In the genomic region with DNA sequence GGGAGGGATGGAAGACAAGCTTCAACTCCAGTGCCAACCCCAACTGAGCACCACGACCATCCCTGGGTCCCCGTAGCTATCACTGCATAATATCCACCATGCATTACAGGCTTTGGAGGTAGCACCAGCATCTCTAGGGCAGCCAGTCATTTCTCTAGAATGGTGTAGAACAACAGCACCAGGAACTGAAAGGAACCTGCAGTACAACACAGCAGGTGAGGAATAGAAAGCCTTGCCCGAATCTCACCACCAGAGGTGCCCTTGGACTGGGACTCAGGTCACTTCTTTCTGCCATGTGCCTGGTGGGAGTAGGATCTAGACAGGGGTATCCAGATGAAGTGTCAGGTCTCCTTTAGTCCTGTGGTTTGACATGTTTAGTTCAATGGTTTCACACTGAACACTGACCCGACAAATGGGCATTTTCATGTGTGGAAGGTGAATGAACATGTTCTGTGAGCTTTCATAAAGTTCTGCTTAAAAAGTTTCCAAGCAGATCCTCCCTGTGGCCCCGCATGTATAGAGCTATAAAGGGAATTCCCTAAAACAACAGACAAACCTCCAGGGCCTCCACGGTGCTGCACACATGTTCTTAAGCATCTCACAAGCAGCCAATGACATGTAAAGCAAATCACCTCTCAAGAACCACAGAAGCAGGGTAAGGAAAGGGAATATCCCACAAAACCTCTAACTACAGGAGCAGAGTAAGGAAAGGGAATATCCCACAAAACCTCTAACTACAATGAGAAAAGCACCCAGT, we compare ENCODE assay signal across 17 cellular contexts.
"Had no signal": no experiment of that assay in that cellular context is flagged by ENCODE, and none has a peak within 500 bp of the region (broad histone marks: within the 10 kb centered on the region; RNA-seq: fewer than 3 reads in every experiment).

No MANE protein-coding gene starts in this region.

- H3K9me3 ChIP-seq: lower lobe of right lung, tibial artery had no signal

- H3K4me1 ChIP-seq: lower lobe of right lung, tibial artery had no signal

- H3K27me3 Mint-ChIP-seq: activated CD4-positive, alpha-beta memory T cell treated with anti-CD3 and anti-CD28 coated beads, Interleukin-2, amount 10 ng/mL, durations not matched to agents 7 days and 5 days; activated CD8-positive, alpha-beta memory T cell treated with anti-CD3 and anti-CD28 coated beads, Interleukin-2, amount 10 ng/mL, durations not matched to agents 7 days and 5 days; activated naive CD8-positive, alpha-beta T cell had no signal

- ATAC-seq: activated CD8-positive, alpha-beta memory T cell treated with anti-CD3 and anti-CD28 coated beads, Interleukin-2, amount 10 ng/mL, durations not matched to agents 7 days and 5 days; lower lobe of right lung; natural killer cell treated with Interleukin-12 subunit alpha and Interleukin-12 subunit beta and Interleukin-15 and Interleukin-18, amount 100 ng/mL, for 72 hours; stimulated activated naive CD8-positive, alpha-beta T cell treated with anti-CD3 and anti-CD28 coated beads, Interleukin-15, Interleukin-2, amounts not matched to agents 100 U/mL and 50 U/mL, for 24 hours; WTC11 had no signal

- DNase-seq: activated CD4-positive, alpha-beta memory T cell treated with anti-CD3 and anti-CD28 coated beads, Interleukin-2, amount 10 ng/mL, durations not matched to agents 7 days and 5 days; activated CD4-positive, alpha-beta T cell treated with anti-CD3 and anti-CD28 coated beads for 48 hours; activated CD8-positive, alpha-beta memory T cell treated with anti-CD3 and anti-CD28 coated beads, Interleukin-2, amount 10 ng/mL, durations not matched to agents 7 days and 5 days; amygdala; dorsolateral prefrontal cortex; foreskin melanocyte; hypothalamus; lower lobe of right lung; stimulated activated CD4-positive, alpha-beta T cell treated with anti-CD3 and anti-CD28 coated beads, Interleukin-1b, Interleukin-23, amount 100 ng/mL, for 48 hours; stimulated activated CD8-positive, alpha-beta memory T cell treated with anti-CD3 and anti-CD28 coated beads, Interleukin-4, amount 100 ng/mL, for 48 hours; stimulated activated naive CD8-positive, alpha-beta T cell treated with anti-CD3 and anti-CD28 coated beads, Interleukin-15, Interleukin-2, amounts not matched to agents 100 U/mL and 50 U/mL, for 24 hours; substantia nigra; tibial artery had no signal

- H3K4me3 Mint-ChIP-seq: activated CD4-positive, alpha-beta memory T cell treated with anti-CD3 and anti-CD28 coated beads, Interleukin-2, amount 10 ng/mL, durations not matched to agents 7 days and 5 days; activated CD8-positive, alpha-beta memory T cell treated with anti-CD3 and anti-CD28 coated beads, Interleukin-2, amount 10 ng/mL, durations not matched to agents 7 days and 5 days; activated naive CD8-positive, alpha-beta T cell; natural killer cell treated with Interleukin-12 subunit alpha and Interleukin-12 subunit beta and Interleukin-15 and Interleukin-18, amount 100 ng/mL, for 72 hours; WTC11 had no signal

- H3K4me1 Mint-ChIP-seq: activated CD4-positive, alpha-beta memory T cell treated with anti-CD3 and anti-CD28 coated beads, Interleukin-2, amount 10 ng/mL, durations not matched to agents 7 days and 5 days; activated CD8-positive, alpha-beta memory T cell treated with anti-CD3 and anti-CD28 coated beads, Interleukin-2, amount 10 ng/mL, durations not matched to agents 7 days and 5 days had no signal

- H3K9me3 Mint-ChIP-seq: natural killer cell treated with Interleukin-12 subunit alpha and Interleukin-12 subunit beta and Interleukin-15 and Interleukin-18, amount 100 ng/mL, for 72 hours had no signal

- H3K27ac Mint-ChIP-seq: activated CD4-positive, alpha-beta memory T cell treated with anti-CD3 and anti-CD28 coated beads, Interleukin-2, amount 10 ng/mL, durations not matched to agents 7 days and 5 days; activated CD8-positive, alpha-beta memory T cell treated with anti-CD3 and anti-CD28 coated beads, Interleukin-2, amount 10 ng/mL, durations not matched to agents 7 days and 5 days; activated naive CD8-positive, alpha-beta T cell; natural killer cell treated with Interleukin-12 subunit alpha and Interleukin-12 subunit beta and Interleukin-15 and Interleukin-18, amount 100 ng/mL, for 72 hours; WTC11 had no signal

- H3K36me3 ChIP-seq: lower lobe of right lung, tibial artery had no signal

- H3K27ac ChIP-seq: dorsolateral prefrontal cortex, epithelial cell of prostate, lower lobe of right lung, tibial artery had no signal

- H3K27me3 ChIP-seq: dorsolateral prefrontal cortex, tibial artery had no signal

- H3K36me3 Mint-ChIP-seq: activated CD8-positive, alpha-beta memory T cell treated with anti-CD3 and anti-CD28 coated beads, Interleukin-2, amount 10 ng/mL, durations not matched to agents 7 days and 5 days; natural killer cell treated with Interleukin-12 subunit alpha and Interleukin-12 subunit beta and Interleukin-15 and Interleukin-18, amount 100 ng/mL, for 72 hours; WTC11 had no signal

- H3K4me3 ChIP-seq: dorsolateral prefrontal cortex, lower lobe of right lung, tibial artery had no signal
